In genomic region chr9:32525506-32525905, GRCh38 we compare ENCODE assay signal across 8 cellular contexts. TPM values are rescaled to one million over a fixed set of nuclear protein-coding genes. Genes with fewer than 3 reads are reported as not detected.
DNase-seq lines count a peak whose midpoint lies in the region; ATAC-seq and TF ChIP-seq lines count a peak whose summit lies in the region.

No MANE protein-coding gene starts in this region.

- H3K27ac ChIP-seq in MM.1S (ENCODE audit: low read length) = no peak overlapping the region

- H3K9me2 ChIP-seq in MM.1S (replicated peaks; ENCODE audit: insufficient read depth, low read length) = no peaks in the 10 kb centered on the region

- TSS peak; percentile 63 for BruUV-seq in MCF 10A (replicated peaks; lab: Mats Ljungman, UMichigan)

- H3K4me3 Mint-ChIP-seq in MCF 10A (ENCODE audit: unreplicated experiment) = peak overlapping the region; percentile 82

- H3K27me3 ChIP-seq in BJ (ENCODE audit: control insufficient read depth, insufficient read depth, low read length) (no peaks in the 10 kb centered on the region), MM.1S (replicated peaks; ENCODE audit: insufficient read depth, low read length) (no peaks in the 10 kb centered on the region)

- intact Hi-C loops in MCF 10A (cut with micrococcal nuclease) = no loop called here
- intact Hi-C loops in left colon (cut with DNase I, micrococcal nuclease) = no loop called here

- peak overlapping the region; percentile 28 for H3K4me2 ChIP-seq in MM.1S (ENCODE audit: low read depth, low read length)

- no peaks in the 10 kb centered on the region for H3K79me2 ChIP-seq in MM.1S (ENCODE audit: low read length)

- TF ChIP-seq CTCF in BJ (IDR thresholded peaks at IDR 0.05; ENCODE audit: insufficient read depth, low read depth, low read length) = no peak
- TF ChIP-seq CTCF in MM.1S (IDR thresholded peaks at IDR 0.05; ENCODE audit: low read length) = no peak
- no peak for TF ChIP-seq CTCF in MCF 10A (IDR thresholded peaks at IDR 0.05; ENCODE audit: unreplicated experiment)

- CTCF ChIA-PET in BJ (lab: Yijun Ruan, JAX) = interaction anchor here (1.0 to 3.6 kb wide), 7 partner anchors 9 to 443 kb away, joined by 3 to 41 read pairs (median 3); partner anchors contain the start of gene NDUFB6
- CTCF ChIA-PET in MCF 10A (lab: Yijun Ruan, JAX) = interaction anchor here (0.5 to 4.1 kb wide), 31 partner anchors 8 to 463 kb away, joined by 3 to 84 read pairs (median 4); partner anchors contain the start of genes ACO1, NDUFB6 and SMIM27

- no peaks in the 10 kb centered on the region for H3K36me3 Mint-ChIP-seq in MCF 10A (ENCODE audit: insufficient read depth, unreplicated experiment)

- H3K9me3 Mint-ChIP-seq in MCF 10A (ENCODE audit: unreplicated experiment) = no peaks in the 10 kb centered on the region

- peak overlapping the region; percentile 68 for H3K4me3 ChIP-seq in BJ (ENCODE audit: low read depth, low read length)
- H3K4me3 ChIP-seq in MM.1S (ENCODE audit: low read length) = peak overlapping the region; percentile 64

- ATAC-seq in GM19467 (IDR thresholded peaks at IDR 0.05; ENCODE audit: unreplicated experiment) = peak; percentile 26
- peak; percentile 72 for ATAC-seq in left colon

- H3K9me3 ChIP-seq in MM.1S (replicated peaks; ENCODE audit: insufficient read depth, low read length) = no peaks in the 10 kb centered on the region

- POLR2A ChIA-PET in BJ (lab: Charles Lee) (no interaction called here), MCF 10A (lab: Yijun Ruan, JAX) (interaction anchor here (0.7 to 4.5 kb wide), 26 partner anchors 11 to 1305 kb away, joined by 3 to 74 read pairs (median 4); partner anchors contain the start of genes ACO1, DNAJA1, NDUFB6 and SMIM27)

- H4K20me1 ChIP-seq in MM.1S (ENCODE audit: insufficient read depth, low read length) = no peaks in the 10 kb centered on the region

- H3K4me1 ChIP-seq in MM.1S (ENCODE audit: low read length) = peaks cover 6% of the 10 kb centered on the region; the same call in 1 of the 2 replicates

- H3K4me1 Mint-ChIP-seq in MCF 10A (ENCODE audit: insufficient read depth, unreplicated experiment) = peaks cover 30% of the 10 kb centered on the region

- peaks cover 11% of the 10 kb centered on the region for H3F3A ChIP-seq in MM.1S (ENCODE audit: insufficient read depth, low read length)

- peak overlapping the region; percentile 62 for H3K27ac Mint-ChIP-seq in MCF 10A (ENCODE audit: low read depth, unreplicated experiment)

- H3K9ac ChIP-seq in MM.1S (ENCODE audit: low read length) = peak overlapping the region; percentile 18; the same call in 1 of the 2 replicates

- H3K36me3 ChIP-seq in BJ (ENCODE audit: control insufficient read depth, insufficient read depth, low read length) (no peaks in the 10 kb centered on the region), MM.1S (replicated peaks; ENCODE audit: insufficient read depth, low read length) (no peaks in the 10 kb centered on the region; the same call in 1 of the 2 replicates)

- no peaks in the 10 kb centered on the region for H3K27me3 Mint-ChIP-seq in MCF 10A (ENCODE audit: insufficient read depth, unreplicated experiment)

- DNase-seq in BJ (ENCODE audit: low read depth) (no peak), MM.1S (no peak), MCF 10A (ENCODE audit: unreplicated experiment) (peak; percentile 29), left colon (no peak), superior temporal gyrus (ENCODE audit: extremely low spot score) (peak; percentile 47), COLO829 (ENCODE audit: low spot score) (no peak), HuH-7 (ENCODE audit: low spot score) (no peak)

- H2AFZ ChIP-seq in MM.1S (ENCODE audit: low read length) = peak overlapping the region; percentile 46

RNA-seq across cellular contexts. Expression of gene RIGI, which starts 0.5 kb away (rescaled TPM):
- polyA plus RNA-seq in BJ (2011; rRNA removed) = 2.4 and 5.1 TPM in 2 replicates
- 2.2 and 3.0 TPM in 2 replicates for polyA minus RNA-seq in BJ (2011; rRNA and poly(A)+ RNA removed)
- total RNA-seq in MCF 10A (2022) (3.0 and 3.2 TPM in 2 replicates), left colon (10 to 100 TPM in 1 of 2 donors, 1 to 10 TPM in 1; 7.2 to 24.7 TPM)

RNA-seq across cellular contexts. Expression of gene SMIM27, which starts 26.6 kb away (rescaled TPM):
- polyA plus RNA-seq in BJ (2011; rRNA removed) = 7.6 and 9.2 TPM in 2 replicates
- 1.0 and 4.2 TPM in 2 replicates for polyA minus RNA-seq in BJ (2011; rRNA and poly(A)+ RNA removed)
- 7.4 and 7.8 TPM in 2 replicates for total RNA-seq in MCF 10A (2022)
- total RNA-seq in left colon = 10 to 100 TPM in 1 of 2 donors, 1 to 10 TPM in 1; 8.8 to 11.2 TPM

RNA-seq across cellular contexts. Expression of gene TOPORS, which starts 26.9 kb away (rescaled TPM):
- 5.4 and 12.4 TPM in 2 replicates for polyA plus RNA-seq in BJ (2011; rRNA removed)
- polyA minus RNA-seq in BJ (2011; rRNA and poly(A)+ RNA removed) = 8.5 and 10.2 TPM in 2 replicates
- total RNA-seq in MCF 10A (2022) = 16.7 and 18.4 TPM in 2 replicates
- total RNA-seq in left colon = 10 to 100 TPM; 12.3 to 15.3 TPM

RNA-seq across cellular contexts. Expression of gene NDUFB6, which starts 47.5 kb away (rescaled TPM):
- 63.8 and 72.5 TPM in 2 replicates for polyA plus RNA-seq in BJ (2011; rRNA removed)
- 21.3 and 32.4 TPM in 2 replicates for polyA minus RNA-seq in BJ (2011; rRNA and poly(A)+ RNA removed)
- total RNA-seq in MCF 10A (2022) = 56.1 and 59.6 TPM in 2 replicates
- 10 to 100 TPM; 44.2 to 62.9 TPM for total RNA-seq in left colon

Comparison
In these comparisons a context has a peak if more than half of its experiments do, and no peak if none do; other contexts are left out.
1. DNase-seq: peak in MCF 10A (single experiment) and superior temporal gyrus (single experiment); none in BJ (single experiment), MM.1S (single experiment), left colon (0 of 2), COLO829 (single experiment) and HuH-7 (single experiment).